ENCODE assay signal across 24 cellular contexts in genomic region chr12:59629890-59630289, GRCh38.
"Had no signal": no experiment of that assay in that cellular context is flagged by ENCODE, and none has a peak within 500 bp of the region (broad histone marks: within the 10 kb centered on the region; RNA-seq: fewer than 3 reads in every experiment).

No MANE protein-coding gene starts in this region.

- H3K36me3 ChIP-seq: MG63, SJSA1 had no signal

- DNase-seq: Karpas-422, KG1, MG63, NCI-H1092, NCI-H1105 treated with DMSO at 0.1 percent for 48 hours, NCI-H1417 treated with DMSO at 0.1 percent for 48 hours, NCI-H146, NCI-H187, NCI-H2029, NCI-H2081 treated with DMSO at 0.1 percent for 48 hours, NCI-H2171, NCI-H226, NCI-H446, NCI-H510A, NCI-H524 treated with DMSO at 0.1 percent for 48 hours, NCI-H69, NCI-H774, Right ventricle myocardium superior, RPMI8226, SIG-M5 had no signal

- H3K4me3 ChIP-seq: MG63, SJSA1, SK-N-MC had no signal

- H3K27ac ChIP-seq: HL-60, SJSA1, SK-N-MC had no signal

- FAIRE-seq: RCC 7860 had no signal

- H3K4me1 ChIP-seq: SJSA1 had no signal

- H3K9me3 ChIP-seq: MG63, SJSA1 had no signal

- H3K27me3 ChIP-seq: MG63, SJSA1 had no signal
